22 cellular contexts compared by ENCODE assay signal in the genomic region with DNA sequence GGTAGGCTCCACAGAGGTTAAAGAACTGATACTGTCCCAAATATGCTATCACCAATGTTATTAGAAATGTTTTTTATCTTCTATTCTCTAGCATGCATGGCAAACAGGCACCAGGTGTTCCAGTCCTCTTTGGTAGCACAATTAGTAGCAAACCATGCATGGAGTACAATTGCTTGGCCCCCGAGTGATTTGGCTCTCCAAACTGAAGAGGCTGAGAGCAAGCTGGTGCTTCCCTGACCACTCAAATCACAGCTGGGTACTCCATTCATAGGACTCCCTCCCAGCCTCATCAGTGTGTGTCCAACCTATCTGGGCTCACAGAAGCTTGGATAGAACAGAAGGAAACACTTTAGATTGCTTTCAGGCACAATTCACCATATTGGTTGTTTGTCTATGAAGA.
A peak's percentile ranks its signal among the peaks of the same experiment; 100 is the strongest.
DNase-seq lines count a peak whose midpoint lies in the region; ATAC-seq and TF ChIP-seq lines count a peak whose summit lies in the region.
"Had no signal": no experiment of that assay in that cellular context is flagged by ENCODE, and none has a peak within 500 bp of the region (broad histone marks: within the 10 kb centered on the region; RNA-seq: fewer than 3 reads in every experiment).

No MANE protein-coding gene starts in this region.

- H3K9me3 ChIP-seq in BE2C: no peaks in the 10 kb centered on the region
- H3K9me3 ChIP-seq: pancreas, Peyer's patch, upper lobe of right lung had no signal

- peak; percentile 46 for DNase-seq in NCI-H748 (lab: John Stamatoyannopoulos, UW; ENCODE audit: unreplicated experiment)
- DNase-seq in NCI-H748 treated with DMSO at 0.1 percent for 48 hours (lab: John Stamatoyannopoulos, UW): no peak
- DNase-seq in NCI-H2107 (lab: John Stamatoyannopoulos, UW): peak; percentile 64
- DNase-seq in NCI-H524 (lab: John Stamatoyannopoulos, UW): peak; percentile 95 to 98
- no peak for DNase-seq in BE2C
- DNase-seq in stimulated activated CD4-positive, alpha-beta T cell treated with anti-CD3 and anti-CD28 coated beads, Interleukin-12 subunit alpha, Interleukin-12 subunit beta, amount 100 ng/mL, for 4 hours: no peak
- DNase-seq in GOT3 (lab: John Stamatoyannopoulos, UW): no peak
- DNase-seq: activated CD4-positive, CD25-positive, alpha-beta regulatory T cell; activated effector memory CD4-positive, alpha-beta T cell treated with anti-CD3 and anti-CD28 coated beads, Interleukin-2, amount 50 U/mL, for 16 hours; activated T-cell treated with anti-CD3 and anti-CD28 coated beads, Interleukin-2, amount 50 U/mL, for 24 hours; heart right ventricle; left ventricle myocardium superior; NCI-H226; pancreas; Peyer's patch; retina; SHP77; stimulated activated naive CD4-positive, alpha-beta T cell; T-helper 17 cell; upper lobe of right lung had no signal

- no peak for ATAC-seq in GM21381 (IDR thresholded peaks at IDR 0.05; ENCODE audit: unreplicated experiment)
- ATAC-seq: heart right ventricle, left ventricle myocardium superior, pancreas, T-helper 17 cell, upper lobe of right lung had no signal

- no peaks in the 10 kb centered on the region for H3K36me3 ChIP-seq in BE2C
- H3K36me3 ChIP-seq: heart right ventricle, pancreas, Peyer's patch, upper lobe of right lung had no signal

- H3K4me1 ChIP-seq in BE2C: no peaks in the 10 kb centered on the region
- H3K4me1 ChIP-seq: heart right ventricle, pancreas, Peyer's patch, upper lobe of right lung had no signal

- H3K4me3 ChIP-seq in BE2C (ENCODE audit: low read depth, low read length): no peak overlapping the region
- H3K4me3 ChIP-seq: heart right ventricle, pancreas, Peyer's patch, skin epidermis, upper lobe of right lung had no signal

- TF ChIP-seq CTCF in BE2C (IDR thresholded peaks at IDR 0.05; ENCODE audit: low read depth, low read length): no peak

- no peaks in the 10 kb centered on the region for H3K27me3 ChIP-seq in BE2C
- H3K27me3 ChIP-seq: heart right ventricle, pancreas, Peyer's patch, upper lobe of right lung had no signal

Comparison
In these comparisons a context has a peak if more than half of its experiments do, and no peak if none do; other contexts are left out.
1. DNase-seq: peak in NCI-H748 (single experiment), NCI-H2107 (single experiment) and NCI-H524 (2 of 2); none in NCI-H748 treated with DMSO at 0.1 percent for 48 hours (single experiment), BE2C (single experiment), stimulated activated CD4-positive, alpha-beta T cell treated with anti-CD3 and anti-CD28 coated beads, Interleukin-12 subunit alpha, Interleukin-12 subunit beta, amount 100 ng/mL, for 4 hours (single experiment) and GOT3 (single experiment).